In the genomic region with DNA sequence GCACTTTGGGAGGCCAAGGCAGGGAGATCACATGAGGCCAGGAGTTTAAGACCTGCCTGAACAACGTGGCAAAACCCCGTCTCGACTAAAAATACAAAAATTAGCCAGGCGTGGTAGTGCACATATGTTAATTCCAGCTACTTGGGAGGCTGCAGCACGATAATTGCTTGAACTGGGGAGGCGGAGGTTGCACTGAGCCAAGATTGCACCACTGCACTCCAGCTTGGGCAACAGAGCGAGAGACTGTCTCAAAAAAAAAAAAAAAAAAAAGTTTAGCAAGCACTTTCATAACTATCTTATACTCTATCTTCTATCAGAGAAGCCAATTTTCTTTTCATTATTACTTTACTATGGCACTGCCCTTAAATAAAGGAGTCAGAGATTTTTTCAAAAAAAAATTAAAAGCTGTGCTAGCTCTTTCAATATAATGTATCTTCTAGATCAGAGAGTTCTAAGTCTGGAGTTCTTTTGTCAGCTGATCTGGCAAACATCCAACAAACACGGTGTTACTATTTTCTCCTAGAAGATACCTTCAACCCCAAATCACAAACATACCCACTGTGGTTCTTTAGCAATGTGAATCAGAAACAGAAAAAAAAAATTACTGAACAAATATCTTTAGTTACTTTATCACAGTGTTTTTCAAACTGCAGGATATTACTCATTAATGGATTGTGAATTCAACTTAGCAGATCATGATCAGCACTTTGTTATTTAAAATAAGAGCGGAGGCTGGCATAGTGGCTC, we compare ENCODE assay signal across 10 cellular contexts. TPM values are rescaled to one million over a fixed set of nuclear protein-coding genes. Genes with fewer than 3 reads are reported as not detected.
A peak's percentile ranks its signal among the peaks of the same experiment; 100 is the strongest.
DNase-seq lines count a peak whose midpoint lies in the region; ATAC-seq, FAIRE-seq and TF ChIP-seq lines count a peak whose summit lies in the region.
"Had no signal": no experiment of that assay in that cellular context is flagged by ENCODE, and none has a peak within 500 bp of the region (broad histone marks: within the 10 kb centered on the region; RNA-seq: fewer than 3 reads in every experiment).

No MANE protein-coding gene starts in this region.

- CTCF ChIA-PET in A549 (lab: Yijun Ruan, JAX) = interaction anchor here (0.6 to 3.2 kb wide), 4 partner anchors 9 to 322 kb away, joined by 3 to 22 read pairs (median 3); partner anchors contain the start of gene AQR
- CTCF ChIA-PET in MCF 10A (lab: Yijun Ruan, JAX) = interaction anchor here (0.6 to 1.0 kb wide), 5 partner anchors 37 to 486 kb away, joined by 3 to 4 read pairs (median 4); no protein-coding TSS in a partner anchor
- CTCF ChIA-PET in HepG2 (lab: Yijun Ruan, JAX; ENCODE audit: low intra/inter-chr PET ratio, low total read pairs) = no interaction called here

- H3K27me3 Mint-ChIP-seq in MCF 10A (ENCODE audit: insufficient read depth, unreplicated experiment) = no peaks in the 10 kb centered on the region

- intact Hi-C loops in MCF 10A (cut with micrococcal nuclease) (loop anchor here (10.0 kb wide), 1 partner anchor 460 kb away; no protein-coding TSS in a partner anchor), HepG2 (cut with micrococcal nuclease; ENCODE audit: unreplicated experiment) (no loop called here), dorsolateral prefrontal cortex (cut with DNase I) (loop anchor here in 1 of 2 donors (10.0 kb wide), 1 partner anchor 760 kb away; the partner anchor contains the start of gene EMC4)

- TF ChIP-seq RAD21 in A549 (conservative IDR thresholded peaks at IDR 0.05 in 1 of 2, IDR thresholded peaks at IDR 0.05 in 1 of 2) = no peak
- no peak for TF ChIP-seq RAD21 in HepG2 (CRISPR knock-in tag; IDR thresholded peaks at IDR 0.05)

- BruUV-seq in MCF 10A (replicated peaks; lab: Mats Ljungman, UMichigan) = no TSS peak
- BruUV-seq in HepG2 (replicated peaks; lab: Mats Ljungman, UMichigan) = no TSS peak

- H3K4me3 Mint-ChIP-seq in MCF 10A (ENCODE audit: unreplicated experiment) = peak overlapping the region; percentile 91

- 81% methylated on average over 9 of the region's 9 CpGs for WGBS in A549 (ENCODE audit: missing lambda C conversion rate)
- WGBS in HUES64 = 82% methylated on average over 9 of the region's 9 CpGs
- 51% methylated on average over 9 of the region's 9 CpGs for WGBS in HepG2 (ENCODE audit: low lambda C conversion rate)

- H3K9ac ChIP-seq in HUES64 (ENCODE audit: low read depth, low read length) = no peak overlapping the region
- peak overlapping the region; percentile 10; the same call in 1 of the 2 replicates for H3K9ac ChIP-seq in HepG2 (ENCODE audit: insufficient read depth, low read depth, low read length)

- no peaks in the 10 kb centered on the region for H3K9me3 Mint-ChIP-seq in MCF 10A (ENCODE audit: unreplicated experiment)

- POLR2A ChIA-PET in A549 (lab: Yijun Ruan, JAX) = interaction anchor here (3.6 kb wide), 1 partner anchor 15 kb away, joined by 21 read pairs; the partner anchor contains the start of gene AQR
- POLR2A ChIA-PET in MCF 10A (lab: Yijun Ruan, JAX) = interaction anchor here (0.6 to 8.2 kb wide), 12 partner anchors 8 to 324 kb away, joined by 3 to 181 read pairs (median 4); partner anchors contain the start of gene AQR
- POLR2A ChIA-PET in HepG2 (lab: Yijun Ruan, JAX) = interaction anchor here (1.2 to 2.8 kb wide), 2 partner anchors 10 to 16 kb away, joined by 3 to 32 read pairs; partner anchors contain the start of gene AQR

- H3K27ac Mint-ChIP-seq in MCF 10A (ENCODE audit: low read depth, unreplicated experiment) = peak overlapping the region; percentile 39

- TF ChIP-seq EP300 in A549 (IDR thresholded peaks at IDR 0.05) = no peak
- TF ChIP-seq EP300 in HepG2 (IDR thresholded peaks at IDR 0.05; ENCODE audit: low read depth in 2 of 2, low read length in 2 of 2) = no peak
- no peak for TF ChIP-seq EP300 in HepG2 (CRISPR knock-in tag; IDR thresholded peaks at IDR 0.05; ENCODE audit: borderline replicate concordance)

- FAIRE-seq in A549 (lab: Jason Lieb, UNC) = no peak
- FAIRE-seq in HepG2 (lab: Jason Lieb, UNC) = no peak

- H3K4me2 ChIP-seq in A549 (peak overlapping the region; percentile 87), HepG2 (ENCODE audit: low read depth, low read length) (peak overlapping the region; percentile 87)

- H3K36me3 ChIP-seq in HUES64 (ENCODE audit: insufficient read depth, low read length) = peaks cover 52% of the 10 kb centered on the region
- H3K36me3 ChIP-seq in HepG2 (replicated peaks in 1 of 2; ENCODE audit: control insufficient read depth in 1 of 2, insufficient read depth in 2 of 2, low read length in 2 of 2) = peaks cover 0 to 21% of the 10 kb centered on the region in 2 experiments; a peak in 3 of 5 replicates

- H4K20me1 ChIP-seq in HepG2 (ENCODE audit: insufficient read depth, low read length) = peaks cover 30% of the 10 kb centered on the region

- peaks cover 45% of the 10 kb centered on the region for H3K79me2 ChIP-seq in HepG2 (ENCODE audit: insufficient read depth, low read length)

- H3K27me3 ChIP-seq in HUES64 (ENCODE audit: insufficient read depth, low read length) (no peaks in the 10 kb centered on the region), HepG2 (ENCODE audit: control insufficient read depth in 1 of 2, insufficient read depth in 2 of 2, low read length in 2 of 2) (no peaks in the 10 kb centered on the region; a peak in 2 of 5 replicates), dorsolateral prefrontal cortex (no peaks in the 10 kb centered on the region)

- H3K4me1 ChIP-seq in A549 (peaks cover 28% of the 10 kb centered on the region), HUES64 (ENCODE audit: insufficient read depth, low read length) (peaks cover 15% of the 10 kb centered on the region), HepG2 (ENCODE audit: insufficient read depth, low read length) (peaks cover 40% of the 10 kb centered on the region)

- ATAC-seq in A549 (no peak), HepG2 (no peak)

- DNase-seq in A549 (ENCODE audit: low read depth in 1 of 2, low spot score in 1 of 2) (no peak), MCF 10A (ENCODE audit: unreplicated experiment) (peak; percentile 50), HepG2 (ENCODE audit: low spot score) (peak; percentile 44), iPS-NIHi11 (ENCODE audit: low spot score) (no peak), cerebellar cortex (ENCODE audit: low spot score) (no peak), dorsolateral prefrontal cortex (no peak), NCI-H1092 treated with DMSO at 0.1 percent for 48 hours (lab: John Stamatoyannopoulos, UW) (no peak)
- DNase-seq: NCI-H1417 treated with DMSO at 0.1 percent for 48 hours had no signal

- no peak for TF ChIP-seq CTCF in A549 (IDR thresholded peaks at IDR 0.05)
- no peak for TF ChIP-seq CTCF in MCF 10A (IDR thresholded peaks at IDR 0.05; ENCODE audit: unreplicated experiment)
- TF ChIP-seq CTCF in HepG2 (CRISPR knock-in tag; IDR thresholded peaks at IDR 0.05) = no peak
- TF ChIP-seq CTCF in dorsolateral prefrontal cortex (IDR thresholded peaks at IDR 0.05 in 54 of 56, conservative IDR thresholded peaks at IDR 0.05 in 2 of 56; ENCODE audit: low read depth in 1 of 56, partially characterized antibody in 56 of 56) = no peak

- no peak overlapping the region for H3K4me3 ChIP-seq in A549
- peak overlapping the region; percentile 95 for H3K4me3 ChIP-seq in HUES64 (ENCODE audit: low read length)
- H3K4me3 ChIP-seq in HepG2 (replicated peaks in 1 of 3; ENCODE audit: insufficient read depth in 1 of 3, low read depth in 2 of 3, low read length in 3 of 3) = peak overlapping the region; percentile 2 to 95 (median 15); a peak in 4 of 6 replicates
- H3K4me3 ChIP-seq in dorsolateral prefrontal cortex = peak overlapping the region in 22 of 59 donors; percentile 0 to 99 (median 88)

- no peak overlapping the region for H3K27ac ChIP-seq in A549
- no peak overlapping the region for H3K27ac ChIP-seq in HUES64 (ENCODE audit: low read depth, low read length)
- peak overlapping the region; percentile 50 for H3K27ac ChIP-seq in HepG2 (ENCODE audit: extremely low read length, insufficient read depth, low read length)
- peak overlapping the region in 16 of 59 donors; percentile 4 to 53 (median 21) for H3K27ac ChIP-seq in dorsolateral prefrontal cortex

- TF ChIP-seq POLR2A in A549 (IDR thresholded peaks at IDR 0.05; ENCODE audit: low read length) (no peak), HepG2 (IDR thresholded peaks at IDR 0.05; ENCODE audit: insufficient read depth in 1 of 2, low read depth in 2 of 2, low read length in 2 of 2) (no peak)

- H3K9me3 ChIP-seq in A549 (no peaks in the 10 kb centered on the region), HUES64 (ENCODE audit: insufficient read depth, low read depth, low read length) (no peaks in the 10 kb centered on the region), HepG2 (ENCODE audit: low read length) (no peaks in the 10 kb centered on the region)
- H3K9me3 ChIP-seq: HAP-1 had no signal

- no peaks in the 10 kb centered on the region for H3K4me1 Mint-ChIP-seq in MCF 10A (ENCODE audit: insufficient read depth, unreplicated experiment)

- in situ Hi-C loops in HepG2 (cut with HindIII; ENCODE audit: extremely low pct_ligation_motif_present, low pct_unique_long_range_greater_than_20kb) = no loop called here

- peaks cover 60% of the 10 kb centered on the region for H3K36me3 Mint-ChIP-seq in MCF 10A (ENCODE audit: insufficient read depth, unreplicated experiment)

- H2AFZ ChIP-seq in HepG2 (ENCODE audit: low read length) = no peak overlapping the region

RNA-seq across cellular contexts. Expression of gene ZNF770, which starts 3.0 kb away (rescaled TPM):
- 46.2 and 49.0 TPM in 2 replicates for polyA plus RNA-seq in A549 (2011; rRNA removed)
- polyA plus RNA-seq in A549 (2012; cell fraction: cytosol; rRNA removed) = 4.2 and 5.0 TPM in 2 replicates
- polyA plus RNA-seq in A549 (2012; cell fraction: nucleus; rRNA removed) = 2.0 and 3.3 TPM in 2 replicates
- polyA plus RNA-seq in A549 (2017; fragmentation: RNase III; extraction: RNeasy Plus Mini Kit Qiagen cat#74134 plus additional on column Dnase treatment) = 23.8 to 25.1 TPM (median 24.9 TPM) in 3 replicates
- polyA minus RNA-seq in A549 (2011; rRNA and poly(A)+ RNA removed) = 21.1 and 33.6 TPM in 2 replicates
- 50.7 TPM for polyA plus RNA-seq in HUES64 (2013, experiment 1 of 2)
- polyA plus RNA-seq in HUES64 (2013, experiment 2 of 2) = 48.3 TPM
- total RNA-seq in MCF 10A (2022) = 61.0 and 73.6 TPM in 2 replicates
- 33.1 and 79.5 TPM in 2 replicates for total RNA-seq in HepG2 (2016; rRNA removed; fragmentation: Illumina TruSeq; extraction: Trizol)
- 3.2 and 3.5 TPM in 2 replicates for total RNA-seq in HepG2 (2016; cell fraction: cytosol; rRNA removed; fragmentation: Illumina TruSeq; extraction: Trizol; ENCODE audit: low read depth)
- total RNA-seq in HepG2 (2016; cell fraction: insoluble cytoplasmic fraction; rRNA removed; fragmentation: Illumina TruSeq; extraction: Trizol) = 31.9 and 72.9 TPM in 2 replicates
- total RNA-seq in HepG2 (2016; cell fraction: membrane; rRNA removed; fragmentation: Illumina TruSeq; extraction: Trizol) = 22.3 and 25.2 TPM in 2 replicates
- total RNA-seq in HepG2 (2016; cell fraction: nucleus; rRNA removed; fragmentation: Illumina TruSeq; extraction: Trizol) = 29.2 and 36.6 TPM in 2 replicates
- polyA plus RNA-seq in HepG2 (2011; rRNA removed) = 13.0 and 15.5 TPM in 2 replicates
- polyA plus RNA-seq in HepG2 (2011; cell fraction: cytosol; rRNA removed) = 4.8 and 9.1 TPM in 2 replicates
- 6.1 and 8.0 TPM in 2 replicates for polyA plus RNA-seq in HepG2 (2011; cell fraction: nucleus; rRNA removed)
- 13.6 and 14.2 TPM in 2 replicates for polyA plus RNA-seq in HepG2 (2012)
- 1.4 TPM in 2 replicates for polyA plus RNA-seq in HepG2 (2016; cell fraction: cytosol; fragmentation: Illumina TruSeq; extraction: Trizol; ENCODE audit: low read depth)
- 37.9 and 43.1 TPM in 2 replicates for polyA plus RNA-seq in HepG2 (2016; cell fraction: insoluble cytoplasmic fraction; fragmentation: Illumina TruSeq; extraction: Trizol; ENCODE audit: low read depth)
- polyA plus RNA-seq in HepG2 (2016; cell fraction: membrane; fragmentation: Illumina TruSeq; extraction: Trizol; ENCODE audit: low read depth) = 6.4 and 6.7 TPM in 2 replicates
- polyA plus RNA-seq in HepG2 (2016; cell fraction: nucleus; fragmentation: Illumina TruSeq; extraction: Trizol; ENCODE audit: insufficient read depth, low read depth) = 26.5 and 28.2 TPM in 2 replicates
- polyA minus RNA-seq in HepG2 (2011; rRNA and poly(A)+ RNA removed; ENCODE audit: low replicate concordance) = 20.6 and 23.6 TPM in 2 replicates
- polyA minus RNA-seq in HepG2 (2011; cell fraction: cytosol; rRNA and poly(A)+ RNA removed) = 28.6 and 38.0 TPM in 2 replicates
- polyA minus RNA-seq in HepG2 (2011; cell fraction: nucleus; rRNA and poly(A)+ RNA removed) = 34.9 and 43.5 TPM in 2 replicates
- 10 to 100 TPM; 32.2 to 74.1 (median 53.0) TPM for total RNA-seq in dorsolateral prefrontal cortex

RNA-seq across cellular contexts. Expression of gene AQR, which starts 15.5 kb away (rescaled TPM):
- 51.6 and 58.5 TPM in 2 replicates for polyA plus RNA-seq in A549 (2011; rRNA removed)
- polyA plus RNA-seq in A549 (2012; cell fraction: cytosol; rRNA removed) = 10.3 and 10.7 TPM in 2 replicates
- 15.7 and 19.0 TPM in 2 replicates for polyA plus RNA-seq in A549 (2012; cell fraction: nucleus; rRNA removed)
- polyA plus RNA-seq in A549 (2017; fragmentation: RNase III; extraction: RNeasy Plus Mini Kit Qiagen cat#74134 plus additional on column Dnase treatment) = 21.7 to 22.3 TPM (median 21.9 TPM) in 3 replicates
- polyA minus RNA-seq in A549 (2011; rRNA and poly(A)+ RNA removed) = 45.5 and 51.3 TPM in 2 replicates
- polyA plus RNA-seq in HUES64 (2013, experiment 1 of 2) = 32.4 TPM
- 39.2 TPM for polyA plus RNA-seq in HUES64 (2013, experiment 2 of 2)
- total RNA-seq in MCF 10A (2022) = 26.5 and 33.1 TPM in 2 replicates
- total RNA-seq in HepG2 (2016; rRNA removed; fragmentation: Illumina TruSeq; extraction: Trizol) = 31.3 and 46.0 TPM in 2 replicates
- 4.8 and 5.6 TPM in 2 replicates for total RNA-seq in HepG2 (2016; cell fraction: cytosol; rRNA removed; fragmentation: Illumina TruSeq; extraction: Trizol; ENCODE audit: low read depth)
- total RNA-seq in HepG2 (2016; cell fraction: insoluble cytoplasmic fraction; rRNA removed; fragmentation: Illumina TruSeq; extraction: Trizol) = 29.2 and 45.4 TPM in 2 replicates
- total RNA-seq in HepG2 (2016; cell fraction: membrane; rRNA removed; fragmentation: Illumina TruSeq; extraction: Trizol) = 5.0 and 6.5 TPM in 2 replicates
- 32.4 and 35.0 TPM in 2 replicates for total RNA-seq in HepG2 (2016; cell fraction: nucleus; rRNA removed; fragmentation: Illumina TruSeq; extraction: Trizol)
- polyA plus RNA-seq in HepG2 (2011; rRNA removed) = 13.8 and 18.7 TPM in 2 replicates
- polyA plus RNA-seq in HepG2 (2011; cell fraction: cytosol; rRNA removed) = 6.9 and 13.7 TPM in 2 replicates
- polyA plus RNA-seq in HepG2 (2011; cell fraction: nucleus; rRNA removed) = 8.2 and 9.9 TPM in 2 replicates
- polyA plus RNA-seq in HepG2 (2012) = 7.2 and 9.3 TPM in 2 replicates
- 1.4 and 1.9 TPM in 2 replicates for polyA plus RNA-seq in HepG2 (2016; cell fraction: cytosol; fragmentation: Illumina TruSeq; extraction: Trizol; ENCODE audit: low read depth)
- polyA plus RNA-seq in HepG2 (2016; cell fraction: insoluble cytoplasmic fraction; fragmentation: Illumina TruSeq; extraction: Trizol; ENCODE audit: low read depth) = 49.6 and 49.8 TPM in 2 replicates
- polyA plus RNA-seq in HepG2 (2016; cell fraction: membrane; fragmentation: Illumina TruSeq; extraction: Trizol; ENCODE audit: low read depth) = 3.0 and 4.2 TPM in 2 replicates
- polyA plus RNA-seq in HepG2 (2016; cell fraction: nucleus; fragmentation: Illumina TruSeq; extraction: Trizol; ENCODE audit: insufficient read depth, low read depth) = 33.5 and 34.1 TPM in 2 replicates
- polyA minus RNA-seq in HepG2 (2011; rRNA and poly(A)+ RNA removed; ENCODE audit: low replicate concordance) = 11.6 and 36.2 TPM in 2 replicates
- polyA minus RNA-seq in HepG2 (2011; cell fraction: cytosol; rRNA and poly(A)+ RNA removed) = 16.1 and 16.7 TPM in 2 replicates
- 62.4 and 70.9 TPM in 2 replicates for polyA minus RNA-seq in HepG2 (2011; cell fraction: nucleus; rRNA and poly(A)+ RNA removed)
- total RNA-seq in dorsolateral prefrontal cortex = 10 to 100 TPM; 23.5 to 41.1 (median 30.2) TPM

Comparison
In these comparisons a context has a peak if more than half of its experiments do, and no peak if none do; other contexts are left out.
1. DNase-seq: peak in MCF 10A (single experiment) and HepG2 (single experiment); none in A549 (0 of 2), iPS-NIHi11 (single experiment), cerebellar cortex (single experiment), dorsolateral prefrontal cortex (0 of 10) and NCI-H1092 treated with DMSO at 0.1 percent for 48 hours (single experiment).
2. Of the 38 proteins assayed by ChIP-seq in both HepG2 and A549: peak only in HepG2: CEBPB; only in A549: none; in both: none; in neither: 37.